In the genomic region with DNA sequence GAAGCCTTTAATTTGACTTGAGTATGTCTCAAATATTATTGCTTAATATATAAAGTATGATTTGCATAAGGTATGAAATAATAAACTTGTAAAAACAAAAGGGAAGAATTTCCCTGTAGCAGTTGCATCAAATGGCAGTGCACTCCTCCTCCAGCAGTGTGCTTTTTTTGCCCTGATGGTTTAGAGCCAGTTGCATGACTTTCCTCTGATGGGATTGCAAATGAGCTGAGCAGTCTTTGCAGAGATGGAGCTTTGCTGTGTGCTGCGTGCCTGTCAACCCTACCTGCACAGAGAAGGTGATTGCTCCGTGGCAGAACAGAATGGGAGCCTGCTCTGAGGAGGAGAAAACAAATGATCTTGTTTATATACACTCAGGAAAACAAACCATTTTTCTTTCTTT, we compare ENCODE assay signal across 20 cellular contexts. TPM values are rescaled to one million over a fixed set of nuclear protein-coding genes. Genes with fewer than 3 reads are reported as not detected.
"Had no signal": no experiment of that assay in that cellular context is flagged by ENCODE, and none has a peak within 500 bp of the region (broad histone marks: within the 10 kb centered on the region; RNA-seq: fewer than 3 reads in every experiment).

No MANE protein-coding gene starts in this region.

- ATAC-seq: activated CD8-positive, alpha-beta T cell treated with anti-CD3 and anti-CD28 coated beads for 36 hours; activated T-cell treated with anti-CD3 and anti-CD28 coated beads, Interleukin-2, amount 50 U/mL, for 72 hours; left ventricle myocardium superior; pancreas had no signal

- H3K9me3 ChIP-seq: breast epithelium, esophagus muscularis mucosa, gastrocnemius medialis, pancreas, stomach, tibial artery, uterus had no signal

- H3K4me1 ChIP-seq: breast epithelium, pancreas, uterus had no signal

- H3K36me3 ChIP-seq: breast epithelium, gastrocnemius medialis, pancreas, tibial artery, uterus had no signal

- H3K4me3 ChIP-seq: breast epithelium, esophagus muscularis mucosa, gastrocnemius medialis, hepatocyte, pancreas, stomach, tibial artery, uterus had no signal

- DNase-seq: activated CD8-positive, alpha-beta memory T cell treated with anti-CD3 and anti-CD28 coated beads, Interleukin-2, amount 50 U/mL, for 4 hours; activated CD8-positive, alpha-beta T cell treated with anti-CD3 and anti-CD28 coated beads for 36 hours; activated gamma-delta T cell treated with Interleukin-2 at 50 U/mL for 16 hours; activated naive CD8-positive, alpha-beta T cell treated with anti-CD3 and anti-CD28 coated beads for 36 hours; activated T-cell treated with anti-CD3 and anti-CD28 coated beads, Interleukin-2, amount 50 U/mL, for 72 hours; aorta; gastrocnemius medialis; kidney; left ventricle myocardium superior; pancreas; stimulated activated CD4-positive, alpha-beta T cell treated with anti-CD3 and anti-CD28 coated beads, Interleukin-15, amount 100 ng/mL, for 24 hours; stimulated activated CD4-positive, alpha-beta T cell treated with anti-CD3 and anti-CD28 coated beads, Interleukin-4, amount 100 ng/mL, for 4 hours; stomach; T-helper 9 cell; tibial artery; uterus had no signal

- H3K27me3 ChIP-seq: breast epithelium, esophagus muscularis mucosa, gastrocnemius medialis, hepatocyte, pancreas, stomach, tibial artery, uterus had no signal

- H3K27ac ChIP-seq: breast epithelium, esophagus muscularis mucosa, hepatocyte, pancreas, stomach, tibial artery, uterus had no signal

RNA-seq across cellular contexts. Expression of gene CATSPER3, which starts 22.7 kb away (rescaled TPM):
- total RNA-seq: hepatocyte, myocyte, stomach had no signal
